24 cellular contexts compared by ENCODE assay signal in genomic region chr16:82523786-82524185, GRCh38.
"Had no signal": no experiment of that assay in that cellular context is flagged by ENCODE, and none has a peak within 500 bp of the region (broad histone marks: within the 10 kb centered on the region; RNA-seq: fewer than 3 reads in every experiment).

No MANE protein-coding gene starts in this region.

- H3K9me3 ChIP-seq: psoas muscle, thoracic aorta, uterus had no signal

- H3K27ac ChIP-seq: esophagus muscularis mucosa, parathyroid adenoma, psoas muscle, spleen, thoracic aorta, uterus, VCaP had no signal

- ATAC-seq: effector memory CD8-positive, alpha-beta T cell; naive thymus-derived CD4-positive, alpha-beta T cell; psoas muscle; right cardiac atrium; stimulated activated naive CD8-positive, alpha-beta T cell treated with anti-CD3 and anti-CD28 coated beads, Interleukin-15, Interleukin-2, amounts not matched to agents 100 U/mL and 50 U/mL, for 24 hours had no signal

- H3K4me1 ChIP-seq: esophagus muscularis mucosa, parathyroid adenoma, psoas muscle, spleen, uterus had no signal

- H3K27ac Mint-ChIP-seq: activated naive CD8-positive, alpha-beta T cell; brain; memory B cell; naive thymus-derived CD4-positive, alpha-beta T cell had no signal

- H3K4me3 ChIP-seq: esophagus muscularis mucosa, psoas muscle, spleen, thoracic aorta, uterus had no signal

- H3K27me3 ChIP-seq: uterus had no signal

- H3K36me3 ChIP-seq: esophagus muscularis mucosa, spleen, thoracic aorta, uterus had no signal

- H3K4me1 Mint-ChIP-seq: memory B cell; naive thymus-derived CD4-positive, alpha-beta T cell had no signal

- H3K36me3 Mint-ChIP-seq: activated naive CD8-positive, alpha-beta T cell; brain; memory B cell had no signal

- DNase-seq: activated CD4-positive, alpha-beta T cell treated with anti-CD3 and anti-CD28 coated beads for 4 hours; activated CD4-positive, alpha-beta T cell treated with anti-CD3 and anti-CD28 coated beads, Interleukin-2, amount 50 U/mL, for 4 hours; activated CD8-positive, alpha-beta memory T cell treated with anti-CD3 and anti-CD28 coated beads for 24 hours; activated effector memory CD4-positive, alpha-beta T cell treated with Interleukin-2 at 50 U/mL for 16 hours; activated naive CD4-positive, alpha-beta T cell treated with Interleukin-2 at 50 U/mL for 16 hours; anterior cingulate cortex; cortex of kidney; effector memory CD8-positive, alpha-beta T cell; foreskin melanocyte; midbrain; naive thymus-derived CD4-positive, alpha-beta T cell; nucleus accumbens; psoas muscle; right cardiac atrium; spleen; stimulated activated naive CD8-positive, alpha-beta T cell treated with anti-CD3 and anti-CD28 coated beads, Interleukin-15, Interleukin-2, amounts not matched to agents 100 U/mL and 50 U/mL, for 24 hours; uterus had no signal

- H3K4me3 Mint-ChIP-seq: activated naive CD8-positive, alpha-beta T cell; brain; effector memory CD8-positive, alpha-beta T cell; memory B cell; naive thymus-derived CD4-positive, alpha-beta T cell had no signal
